ENCODE assay signal across 21 cellular contexts in genomic region chr5:179382486-179382885, GRCh38. TPM values are rescaled to one million over a fixed set of nuclear protein-coding genes. Genes with fewer than 3 reads are reported as not detected.
"Had no signal": no experiment of that assay in that cellular context is flagged by ENCODE, and none has a peak within 500 bp of the region (broad histone marks: within the 10 kb centered on the region; RNA-seq: fewer than 3 reads in every experiment).

No MANE protein-coding gene starts in this region.

- H3K4me1 Mint-ChIP-seq: activated CD4-positive, alpha-beta T cell treated with anti-CD3 and anti-CD28 coated beads, Interleukin-2, amount 10 ng/mL, durations not matched to agents 7 days and 5 days; activated naive CD8-positive, alpha-beta T cell treated with anti-CD3 and anti-CD28 coated beads, Interleukin-2, amount 10 ng/mL, durations not matched to agents 7 days and 5 days had no signal

- H3K36me3 ChIP-seq: breast epithelium, Peyer's patch, SJCRH30 had no signal

- H3K9me3 Mint-ChIP-seq: activated CD4-positive, alpha-beta memory T cell treated with anti-CD3 and anti-CD28 coated beads for 36 hours; activated CD4-positive, alpha-beta T cell treated with anti-CD3 and anti-CD28 coated beads, Interleukin-2, amount 10 ng/mL, durations not matched to agents 7 days and 5 days; activated naive CD8-positive, alpha-beta T cell treated with anti-CD3 and anti-CD28 coated beads, Interleukin-2, amount 10 ng/mL, durations not matched to agents 7 days and 5 days had no signal

- H3K9me3 ChIP-seq: breast epithelium, Peyer's patch, SJCRH30, SK-N-SH had no signal

- H3K4me1 ChIP-seq: breast epithelium, Peyer's patch, SJCRH30 had no signal

- H3K4me3 ChIP-seq: breast epithelium, Peyer's patch, SJCRH30 had no signal

- H3K4me2 ChIP-seq: SK-N-SH had no signal

- DNase-seq: activated CD4-positive, alpha-beta memory T cell treated with anti-CD3 and anti-CD28 coated beads for 36 hours; activated CD4-positive, alpha-beta T cell treated with anti-CD3 and anti-CD28 coated beads, Interleukin-2, amount 10 ng/mL, durations not matched to agents 7 days and 5 days; activated CD4-positive, CD25-positive, alpha-beta regulatory T cell; activated CD8-positive, alpha-beta memory T cell treated with anti-CD3 and anti-CD28 coated beads for 24 hours; activated naive CD4-positive, alpha-beta T cell treated with anti-CD3 and anti-CD28 coated beads, Interleukin-2, amount 50 U/mL, for 16 hours; activated naive CD8-positive, alpha-beta T cell treated with anti-CD3 and anti-CD28 coated beads, Interleukin-2, amount 10 ng/mL, durations not matched to agents 7 days and 5 days; KG1; NCI-H1048; NCI-H2029; NCI-H345; NCI-H510A treated with DMSO at 0.1 percent for 48 hours; NCI-H69; Peyer's patch; Right ventricle myocardium superior; SJCRH30; SK-N-SH; T-helper 1 cell had no signal

- H3K27ac Mint-ChIP-seq: activated CD4-positive, alpha-beta memory T cell treated with anti-CD3 and anti-CD28 coated beads for 36 hours; activated CD4-positive, alpha-beta T cell treated with anti-CD3 and anti-CD28 coated beads, Interleukin-2, amount 10 ng/mL, durations not matched to agents 7 days and 5 days; activated naive CD8-positive, alpha-beta T cell treated with anti-CD3 and anti-CD28 coated beads, Interleukin-2, amount 10 ng/mL, durations not matched to agents 7 days and 5 days had no signal

- H3K27ac ChIP-seq: breast epithelium, Peyer's patch, RWPE1, SJCRH30, VCaP had no signal

- H3K27me3 Mint-ChIP-seq: activated CD4-positive, alpha-beta T cell treated with anti-CD3 and anti-CD28 coated beads, Interleukin-2, amount 10 ng/mL, durations not matched to agents 7 days and 5 days; activated naive CD8-positive, alpha-beta T cell treated with anti-CD3 and anti-CD28 coated beads, Interleukin-2, amount 10 ng/mL, durations not matched to agents 7 days and 5 days had no signal

- H3K36me3 Mint-ChIP-seq: activated CD4-positive, alpha-beta memory T cell treated with anti-CD3 and anti-CD28 coated beads for 36 hours; activated naive CD8-positive, alpha-beta T cell treated with anti-CD3 and anti-CD28 coated beads, Interleukin-2, amount 10 ng/mL, durations not matched to agents 7 days and 5 days had no signal

- H3K4me3 Mint-ChIP-seq: activated CD4-positive, alpha-beta memory T cell treated with anti-CD3 and anti-CD28 coated beads for 36 hours; activated CD4-positive, alpha-beta T cell treated with anti-CD3 and anti-CD28 coated beads, Interleukin-2, amount 10 ng/mL, durations not matched to agents 7 days and 5 days; activated naive CD8-positive, alpha-beta T cell treated with anti-CD3 and anti-CD28 coated beads, Interleukin-2, amount 10 ng/mL, durations not matched to agents 7 days and 5 days had no signal

- H3K27me3 ChIP-seq: breast epithelium, Peyer's patch, SJCRH30 had no signal

- H3K9ac ChIP-seq: SK-N-SH had no signal

RNA-seq across cellular contexts. Expression of gene ADAMTS2, which starts 37.2 kb away (rescaled TPM):
- total RNA-seq: activated CD4-positive, alpha-beta memory T cell treated with anti-CD3 and anti-CD28 coated beads for 36 hours; activated CD4-positive, alpha-beta T cell treated with anti-CD3 and anti-CD28 coated beads, Interleukin-2, amount 10 ng/mL, durations not matched to agents 7 days and 5 days; activated naive CD8-positive, alpha-beta T cell treated with anti-CD3 and anti-CD28 coated beads, Interleukin-2, amount 10 ng/mL, durations not matched to agents 7 days and 5 days; SJCRH30; T-helper 2 cell treated with Interferon-gamma antibody and Interleukin-4, amounts not matched to agents 100 ng/mL and 5 ng/mL, for 36 hours had no signal
